In the genomic region with DNA sequence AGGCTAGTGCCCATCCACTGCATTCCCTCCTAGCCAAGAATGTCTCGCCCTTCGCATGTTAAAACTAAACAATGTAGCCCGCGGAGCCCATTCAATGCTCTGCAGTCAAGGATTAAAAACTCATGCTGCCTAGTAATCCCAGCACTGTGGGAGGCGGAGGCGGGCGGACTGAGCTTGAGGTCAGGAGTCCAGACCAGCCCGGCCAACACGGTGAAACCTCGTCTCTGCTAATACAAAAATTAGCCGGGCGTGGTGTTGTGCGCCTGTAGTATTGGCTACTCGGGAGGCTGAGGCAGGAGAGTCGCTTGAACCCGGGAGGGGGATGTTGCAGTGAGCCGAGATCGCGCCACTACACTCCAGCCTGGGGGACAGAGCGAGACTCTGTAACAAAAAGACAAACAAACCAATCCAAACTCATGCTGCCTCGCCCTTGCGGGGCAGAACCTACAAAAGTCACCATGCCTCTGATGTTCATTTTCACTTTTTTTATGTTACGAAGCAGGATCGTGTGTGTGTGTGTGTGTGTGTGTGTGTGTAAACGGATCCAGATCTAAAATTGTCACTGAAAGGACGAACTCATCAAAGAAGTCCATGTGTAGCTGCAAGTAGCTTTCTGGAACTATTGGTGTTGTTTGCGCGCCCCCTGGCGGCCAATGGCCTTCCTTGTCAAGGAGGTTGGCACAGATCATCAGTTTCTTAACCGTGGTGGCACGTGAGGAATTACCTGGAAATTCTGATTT, we compare ENCODE assay signal across 8 cellular contexts. TPM values are rescaled to one million over a fixed set of nuclear protein-coding genes. Genes with fewer than 3 reads are reported as not detected.
DNase-seq lines count a peak whose midpoint lies in the region; ATAC-seq and TF ChIP-seq lines count a peak whose summit lies in the region.

No MANE protein-coding gene starts in this region.

- no peak overlapping the region for H3K27ac Mint-ChIP-seq in endothelial cell (ENCODE audit: unreplicated experiment)

- H3K36me3 Mint-ChIP-seq in endothelial cell (ENCODE audit: low read depth, unreplicated experiment), result no peaks in the 10 kb centered on the region

- H3K9me3 Mint-ChIP-seq in endothelial cell (ENCODE audit: unreplicated experiment), result no peaks in the 10 kb centered on the region

- H3K4me3 ChIP-seq in HUES48 (ENCODE audit: low read depth, low read length), result peak overlapping the region; percentile 63

- H3K4me1 ChIP-seq in HUES48 (ENCODE audit: control insufficient read depth, insufficient read depth, low read length), result peaks cover 4% of the 10 kb centered on the region

- TF ChIP-seq CTCF in endothelial cell (IDR thresholded peaks at IDR 0.05; ENCODE audit: unreplicated experiment), result peak; percentile 87

- H3K4me1 Mint-ChIP-seq in endothelial cell (ENCODE audit: unreplicated experiment), result peaks cover 4% of the 10 kb centered on the region

- peak; percentile 72 for DNase-seq in CMK (ENCODE audit: low read depth)
- DNase-seq in NOMO-1 treated with dmso at 0.1 percent for 144 hours (lab: John Stamatoyannopoulos, UW; ENCODE audit: unreplicated experiment), result peak; percentile 9
- peak; percentile 82 for DNase-seq in activated CD8-positive, alpha-beta memory T cell treated with anti-CD3 and anti-CD28 coated beads, Interleukin-2, amount 50 U/mL, for 1 hour (ENCODE audit: extremely low read depth)
- DNase-seq in endothelial cell (ENCODE audit: low spot score), result peak; percentile 94
- peak; percentile 95 for DNase-seq in mesenteric fat pad (ENCODE audit: low spot score)
- peak; percentile 82 for DNase-seq in stimulated activated CD8-positive, alpha-beta memory T cell treated with anti-CD3 and anti-CD28 coated beads, Interleukin-12 subunit alpha, Interleukin-12 subunit beta, amount 100 ng/mL, for 24 hours (ENCODE audit: extremely low read depth)

- peaks cover 2% of the 10 kb centered on the region for H3K27me3 Mint-ChIP-seq in endothelial cell (ENCODE audit: unreplicated experiment)

- peak overlapping the region; percentile 86 for H3K4me3 Mint-ChIP-seq in endothelial cell (ENCODE audit: unreplicated experiment)

- H3K27ac ChIP-seq in HUES48 (ENCODE audit: low read depth, low read length), result peak overlapping the region; percentile 59

- no peaks in the 10 kb centered on the region for H3K36me3 ChIP-seq in HUES48 (ENCODE audit: control insufficient read depth, insufficient read depth, low read length)

- peak overlapping the region; percentile 14; the same call in 1 of the 2 replicates for H3K9ac ChIP-seq in HUES48 (ENCODE audit: low read depth, low read length)

- no peak for ATAC-seq in HG03457 (IDR thresholded peaks at IDR 0.05; ENCODE audit: unreplicated experiment)

- no peaks in the 10 kb centered on the region for H3K9me3 ChIP-seq in HUES48 (ENCODE audit: control insufficient read depth, insufficient read depth, low read length)

- H3K27me3 ChIP-seq in HUES48 (ENCODE audit: control insufficient read depth, insufficient read depth, low read length), result peaks cover 12% of the 10 kb centered on the region

RNA-seq across cellular contexts. Expression of a gene that starts 54.8 kb away (rescaled TPM):
- not detected for total RNA-seq in endothelial cell (ENCODE audit: unreplicated experiment)
- total RNA-seq in mesenteric fat pad, result 1.3 TPM

RNA-seq across cellular contexts. Expression of a gene that starts 54.9 kb away (rescaled TPM):
- total RNA-seq in endothelial cell (ENCODE audit: unreplicated experiment) (248 TPM), mesenteric fat pad (92.6 TPM)

Comparison
In these comparisons a context has a peak if more than half of its experiments do, and no peak if none do; other contexts are left out.
1. DNase-seq: peak in every context shown above with its lines; median percentile 95 in mesenteric fat pad; 94 in endothelial cell; 82 in activated CD8-positive, alpha-beta memory T cell treated with anti-CD3 and anti-CD28 coated beads, Interleukin-2, amount 50 U/mL, for 1 hour; 82 in stimulated activated CD8-positive, alpha-beta memory T cell treated with anti-CD3 and anti-CD28 coated beads, Interleukin-12 subunit alpha, Interleukin-12 subunit beta, amount 100 ng/mL, for 24 hours; 72 in CMK; 9 in NOMO-1 treated with dmso at 0.1 percent for 144 hours.